In the genomic region with DNA sequence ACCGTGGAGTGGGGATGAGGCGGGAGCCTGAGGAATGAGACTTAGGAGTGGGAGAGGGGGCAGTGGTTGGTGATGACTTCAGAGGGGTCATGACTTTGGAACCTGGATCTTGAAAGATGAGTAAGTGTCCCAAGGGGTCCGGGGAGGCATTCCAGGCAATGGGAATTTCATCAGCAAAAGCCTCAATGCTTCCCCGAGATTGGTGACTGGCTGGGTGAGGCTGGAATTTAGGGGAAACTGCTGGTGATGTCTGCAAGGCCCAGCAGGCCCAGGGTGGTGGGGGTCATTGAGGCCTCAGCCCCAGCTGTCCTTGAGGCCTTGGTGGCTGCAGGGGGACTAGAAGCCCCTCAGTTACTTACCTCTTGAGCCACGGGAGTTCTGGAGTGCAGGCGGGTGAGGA, we compare ENCODE assay signal across 9 cellular contexts. TPM values are rescaled to one million over a fixed set of nuclear protein-coding genes. Genes with fewer than 3 reads are reported as not detected.
DNase-seq lines count a peak whose midpoint lies in the region; ATAC-seq and TF ChIP-seq lines count a peak whose summit lies in the region.
"Had no signal": no experiment of that assay in that cellular context is flagged by ENCODE, and none has a peak within 500 bp of the region (broad histone marks: within the 10 kb centered on the region; RNA-seq: fewer than 3 reads in every experiment).

No MANE protein-coding gene starts in this region.

- H3K36me3 ChIP-seq in colonic mucosa = no peaks in the 10 kb centered on the region
- peaks cover 0 to 7% (median 0%) of the 10 kb centered on the region in 4 donors for H3K36me3 ChIP-seq in right lobe of liver
- no peaks in the 10 kb centered on the region for H3K36me3 ChIP-seq in suprapubic skin
- H3K36me3 ChIP-seq in BE2C = peaks cover 4% of the 10 kb centered on the region; the same call in 1 of the 2 replicates

- TF ChIP-seq CTCF in colonic mucosa (IDR thresholded peaks at IDR 0.05) (no peak), right lobe of liver (IDR thresholded peaks at IDR 0.05) (no peak), suprapubic skin (IDR thresholded peaks at IDR 0.05) (no peak), BE2C (IDR thresholded peaks at IDR 0.05; ENCODE audit: low read depth, low read length) (no peak)

- H3K27me3 ChIP-seq in colonic mucosa (no peaks in the 10 kb centered on the region), right lobe of liver (no peaks in the 10 kb centered on the region), suprapubic skin (no peaks in the 10 kb centered on the region), BE2C (no peaks in the 10 kb centered on the region)

- DNase-seq in HK-2 (ENCODE audit: unreplicated experiment) = peak; percentile 50
- no peak for DNase-seq in colonic mucosa
- DNase-seq in right lobe of liver = no peak
- no peak for DNase-seq in suprapubic skin (ENCODE audit: low spot score in 2 of 2)
- DNase-seq in NCI-H345 (lab: John Stamatoyannopoulos, UW) = no peak
- no peak for DNase-seq in activated effector memory CD4-positive, alpha-beta T cell treated with Interleukin-2 at 50 U/mL for 16 hours
- DNase-seq in activated CD8-positive, alpha-beta memory T cell treated with anti-CD3 and anti-CD28 coated beads, Interleukin-2, amount 50 U/mL, for 48 hours = no peak
- DNase-seq in BE2C = no peak

- H3K9me3 ChIP-seq in colonic mucosa = no peaks in the 10 kb centered on the region
- no peaks in the 10 kb centered on the region for H3K9me3 ChIP-seq in right lobe of liver
- H3K9me3 ChIP-seq in suprapubic skin = no peaks in the 10 kb centered on the region
- no peaks in the 10 kb centered on the region for H3K9me3 ChIP-seq in BE2C

- intact Hi-C loops in colonic mucosa (cut with DNase I) (no loop called here), right lobe of liver (cut with DNase I) (no loop called here)

- no peak for ATAC-seq in right lobe of liver

- TF ChIP-seq EP300 in suprapubic skin (IDR thresholded peaks at IDR 0.05) = no peak

- peak overlapping the region in 1 of 2 donors; percentile 36 for H3K9ac ChIP-seq in colonic mucosa (ENCODE audit: low read depth in 2 of 2, low read length in 2 of 2)
- H3K9ac ChIP-seq: parathyroid adenoma had no signal

- H3K4me3 ChIP-seq in colonic mucosa (no peak overlapping the region), right lobe of liver (no peak overlapping the region), suprapubic skin (no peak overlapping the region), BE2C (ENCODE audit: low read depth, low read length) (no peak overlapping the region)

- peaks cover 37% of the 10 kb centered on the region for H3K4me1 ChIP-seq in colonic mucosa
- H3K4me1 ChIP-seq in right lobe of liver = peaks cover 0 to 99% (median 58%) of the 10 kb centered on the region in 4 donors
- H3K4me1 ChIP-seq in suprapubic skin = peaks cover 69% of the 10 kb centered on the region
- peaks cover 45% of the 10 kb centered on the region for H3K4me1 ChIP-seq in BE2C

- TF ChIP-seq POLR2A in right lobe of liver (IDR thresholded peaks at IDR 0.05) (no peak), suprapubic skin (IDR thresholded peaks at IDR 0.05) (no peak)

- H3K27ac ChIP-seq in colonic mucosa (peak overlapping the region; percentile 24), right lobe of liver (peak overlapping the region; percentile 73 to 93 (median 90)), suprapubic skin (peak overlapping the region; percentile 49)
- H3K27ac ChIP-seq: parathyroid adenoma had no signal

- 53% methylated on average over 3 of the region's 6 CpGs for WGBS in right lobe of liver (ENCODE audit: insufficient coverage, low coverage, low lambda C conversion rate, missing lambda C conversion rate)
- 86% methylated on average over 6 of the region's 6 CpGs for WGBS in suprapubic skin

RNA-seq across cellular contexts. Expression of a gene that starts 7.5 kb away (rescaled TPM):
- 10 to 100 TPM; 37.4 to 51.3 TPM for total RNA-seq in colonic mucosa
- total RNA-seq in right lobe of liver = 10 to 100 TPM; 38.1 to 97.5 (median 76.0) TPM
- total RNA-seq in suprapubic skin = 100 to 1,000 TPM in 3 of 4 donors, 10 to 100 TPM in 1; 94.6 to 157 (median 134) TPM
- 26.2 TPM for polyA plus RNA-seq in BE2C (2012; ENCODE audit: insufficient read depth, insufficient read length, low read depth)

Comparison
In these comparisons a context has a peak if more than half of its experiments do, and no peak if none do; other contexts are left out.
1. H3K27ac ChIP-seq: peak in every context shown above with its lines; median percentile 90 in right lobe of liver; 49 in suprapubic skin; 24 in colonic mucosa.